Comparison of ENCODE assay signal across 14 cellular contexts in the genomic region with DNA sequence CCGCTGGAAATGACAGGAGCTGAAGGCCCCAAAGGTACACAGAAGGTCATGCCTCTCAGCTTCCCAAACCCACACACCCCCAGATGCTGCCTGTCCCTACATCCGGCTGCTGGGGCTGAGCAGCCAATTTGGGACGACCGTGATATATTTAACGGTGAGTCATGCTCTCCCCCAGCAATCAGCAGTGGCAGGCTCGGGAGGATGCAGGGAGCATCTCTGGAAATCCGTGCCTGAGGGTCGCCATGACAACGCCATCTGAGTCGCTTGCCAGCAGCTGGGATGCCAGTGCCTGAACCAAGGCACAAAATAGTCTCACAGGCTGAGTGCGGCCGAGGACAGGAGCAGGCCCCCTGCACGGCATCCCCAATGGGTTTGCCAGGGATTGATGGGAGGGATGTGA. TPM values are rescaled to one million over a fixed set of nuclear protein-coding genes. Genes with fewer than 3 reads are reported as not detected.
DNase-seq lines count a peak whose midpoint lies in the region; ATAC-seq and TF ChIP-seq lines count a peak whose summit lies in the region.
"Had no signal": no experiment of that assay in that cellular context is flagged by ENCODE, and none has a peak within 500 bp of the region (broad histone marks: within the 10 kb centered on the region; RNA-seq: fewer than 3 reads in every experiment).

No MANE protein-coding gene starts in this region.

- H3K27me3 ChIP-seq in gastrocnemius medialis = no peaks in the 10 kb centered on the region
- H3K27me3 ChIP-seq: thyroid gland had no signal

- peak overlapping the region; percentile 29 to 83 (median 46) for H3K27ac ChIP-seq in gastrocnemius medialis
- H3K27ac ChIP-seq: 22Rv1, thyroid gland had no signal

- TF ChIP-seq CTCF in glutamatergic neuron (IDR thresholded peaks at IDR 0.05; ENCODE audit: partially characterized antibody, unreplicated experiment) (no peak), gastrocnemius medialis (IDR thresholded peaks at IDR 0.05 in 4 of 5, conservative IDR thresholded peaks at IDR 0.05 in 1 of 5) (no peak), GM13976 (IDR thresholded peaks at IDR 0.05; ENCODE audit: borderline replicate concordance, control extremely low read depth, extremely low read depth, insufficient read depth, missing control alignments) (no peak)

- ATAC-seq in gastrocnemius medialis = no peak
- ATAC-seq in T-cell (replicated peaks in 1 of 4) = no peak
- ATAC-seq in activated T-cell treated with anti-CD3 and anti-CD28 coated beads, Interleukin-2, amount 50 U/mL, for 72 hours (replicated peaks in 1 of 2) = no peak
- ATAC-seq: activated T-cell treated with anti-CD3 and anti-CD28 coated beads, Interleukin-2, amount 50 U/mL, for 4 hours had no signal

- no peak overlapping the region for H3K4me3 ChIP-seq in gastrocnemius medialis
- H3K4me3 ChIP-seq: thyroid gland had no signal

- H3K4me3 Mint-ChIP-seq in glutamatergic neuron (ENCODE audit: unreplicated experiment) (no peak overlapping the region), T-cell (no peak overlapping the region)
- H3K4me3 Mint-ChIP-seq in activated T-cell treated with anti-CD3 and anti-CD28 coated beads, Interleukin-2, amount 50 U/mL, for 72 hours = no peak overlapping the region
- H3K4me3 Mint-ChIP-seq: activated T-cell treated with anti-CD3 and anti-CD28 coated beads, Interleukin-2, amount 50 U/mL, for 4 hours had no signal

- intact Hi-C loops in gastrocnemius medialis (cut with DNase I; ENCODE audit: low total_unique reads) = loop anchor here (5.0 kb wide), 1 partner anchor 58 kb away; a partner anchor contains a TSS

- H3K27me3 Mint-ChIP-seq in glutamatergic neuron (ENCODE audit: unreplicated experiment) (peaks cover 9% of the 10 kb centered on the region), T-cell (peaks cover 14 to 19% of the 10 kb centered on the region in 2 donors)
- peaks cover 24% of the 10 kb centered on the region for H3K27me3 Mint-ChIP-seq in activated T-cell treated with anti-CD3 and anti-CD28 coated beads, Interleukin-2, amount 50 U/mL, for 72 hours (ENCODE audit: low read depth)

- POLR2A ChIA-PET in T-cell (lab: Charles Lee) = no interaction called here

- no peak for TF ChIP-seq POLR2A in gastrocnemius medialis (IDR thresholded peaks at IDR 0.05)

- peaks cover 60 to 68% of the 10 kb centered on the region in 2 donors for H3K4me1 ChIP-seq in gastrocnemius medialis

- H3K36me3 Mint-ChIP-seq in glutamatergic neuron (ENCODE audit: unreplicated experiment) (no peaks in the 10 kb centered on the region), T-cell (no peaks in the 10 kb centered on the region)
- H3K36me3 Mint-ChIP-seq in activated T-cell treated with anti-CD3 and anti-CD28 coated beads, Interleukin-2, amount 50 U/mL, for 72 hours (ENCODE audit: insufficient read depth in 2 of 2) = no peaks in the 10 kb centered on the region

- H3K27ac Mint-ChIP-seq in glutamatergic neuron (ENCODE audit: unreplicated experiment) (peak overlapping the region; percentile 56), T-cell (no peak overlapping the region)
- no peak overlapping the region for H3K27ac Mint-ChIP-seq in activated T-cell treated with anti-CD3 and anti-CD28 coated beads, Interleukin-2, amount 50 U/mL, for 72 hours

- H3K36me3 ChIP-seq in gastrocnemius medialis = no peaks in the 10 kb centered on the region
- H3K36me3 ChIP-seq: thyroid gland had no signal

- H3K9me3 Mint-ChIP-seq in glutamatergic neuron (ENCODE audit: unreplicated experiment) (peaks cover 2% of the 10 kb centered on the region), T-cell (no peaks in the 10 kb centered on the region)
- H3K9me3 Mint-ChIP-seq in activated T-cell treated with anti-CD3 and anti-CD28 coated beads, Interleukin-2, amount 50 U/mL, for 72 hours = no peaks in the 10 kb centered on the region
- H3K9me3 Mint-ChIP-seq: activated T-cell treated with anti-CD3 and anti-CD28 coated beads, Interleukin-2, amount 50 U/mL, for 4 hours had no signal

- CTCF ChIA-PET in T-cell (lab: Charles Lee) = no interaction called here

- H3K4me1 Mint-ChIP-seq in glutamatergic neuron (ENCODE audit: low read depth, unreplicated experiment) = no peaks in the 10 kb centered on the region
- H3K4me1 Mint-ChIP-seq in T-cell = no peaks in the 10 kb centered on the region
- H3K4me1 Mint-ChIP-seq in activated T-cell treated with anti-CD3 and anti-CD28 coated beads, Interleukin-2, amount 50 U/mL, for 72 hours (ENCODE audit: low read depth) = no peaks in the 10 kb centered on the region

- H3K9me3 ChIP-seq in gastrocnemius medialis = no peaks in the 10 kb centered on the region
- H3K9me3 ChIP-seq: thyroid gland had no signal

- DNase-seq in DMS 273 (lab: John Stamatoyannopoulos, UW; ENCODE audit: unreplicated experiment) (peak; percentile 54), DMS 273 treated with DMSO at 0.1 percent for 48 hours (lab: John Stamatoyannopoulos, UW) (no peak), NCI-H446 treated with DMSO at 0.1 percent for 48 hours (lab: John Stamatoyannopoulos, UW) (peak; percentile 35), glutamatergic neuron (peak; percentile 55), gastrocnemius medialis (no peak), T-cell (no peak), GM13976 (ENCODE audit: low spot score) (no peak)
- no peak for DNase-seq in activated T-cell treated with anti-CD3 and anti-CD28 coated beads, Interleukin-2, amount 50 U/mL, for 72 hours
- DNase-seq: activated T-cell treated with anti-CD3 and anti-CD28 coated beads, Interleukin-2, amount 50 U/mL, for 4 hours; IMR-90; kidney glomerular epithelial cell; NCI-H187; thyroid gland had no signal

- in situ Hi-C loops in gastrocnemius medialis (cut with MboI; ENCODE audit: low sequenced_read_pairs in 4 of 4) = no loop called here
- in situ Hi-C loops in GM13976 (cut with MboI; ENCODE audit: low sequenced_read_pairs, unreplicated experiment) = no loop called here

RNA-seq across cellular contexts. Expression of a gene that starts 57.9 kb away (rescaled TPM):
- total RNA-seq in glutamatergic neuron (ENCODE audit: unreplicated experiment) (3.1 TPM), gastrocnemius medialis (10 to 100 TPM in 2 of 4 donors, 1 to 10 TPM in 2; 6.6 to 34.7 (median 9.4) TPM), T-cell (under 1 TPM in 4 of 5 donors, not detected in 1; 0.03 to 0.13 (median 0.12) TPM)
- total RNA-seq in activated T-cell treated with anti-CD3 and anti-CD28 coated beads, Interleukin-2, amount 50 U/mL, for 72 hours = not detected
- total RNA-seq: IMR-90 had no signal

Comparison
In these comparisons a context has a peak if more than half of its experiments do, and no peak if none do; other contexts are left out.
1. DNase-seq: peak in DMS 273 (single experiment), NCI-H446 treated with DMSO at 0.1 percent for 48 hours (single experiment) and glutamatergic neuron (single experiment); none in DMS 273 treated with DMSO at 0.1 percent for 48 hours (single experiment), gastrocnemius medialis (0 of 2), T-cell (0 of 34), activated T-cell treated with anti-CD3 and anti-CD28 coated beads, Interleukin-2, amount 50 U/mL, for 72 hours (0 of 2) and GM13976 (single experiment).